Comparison of ENCODE assay signal across 1 cellular context in the genomic region with DNA sequence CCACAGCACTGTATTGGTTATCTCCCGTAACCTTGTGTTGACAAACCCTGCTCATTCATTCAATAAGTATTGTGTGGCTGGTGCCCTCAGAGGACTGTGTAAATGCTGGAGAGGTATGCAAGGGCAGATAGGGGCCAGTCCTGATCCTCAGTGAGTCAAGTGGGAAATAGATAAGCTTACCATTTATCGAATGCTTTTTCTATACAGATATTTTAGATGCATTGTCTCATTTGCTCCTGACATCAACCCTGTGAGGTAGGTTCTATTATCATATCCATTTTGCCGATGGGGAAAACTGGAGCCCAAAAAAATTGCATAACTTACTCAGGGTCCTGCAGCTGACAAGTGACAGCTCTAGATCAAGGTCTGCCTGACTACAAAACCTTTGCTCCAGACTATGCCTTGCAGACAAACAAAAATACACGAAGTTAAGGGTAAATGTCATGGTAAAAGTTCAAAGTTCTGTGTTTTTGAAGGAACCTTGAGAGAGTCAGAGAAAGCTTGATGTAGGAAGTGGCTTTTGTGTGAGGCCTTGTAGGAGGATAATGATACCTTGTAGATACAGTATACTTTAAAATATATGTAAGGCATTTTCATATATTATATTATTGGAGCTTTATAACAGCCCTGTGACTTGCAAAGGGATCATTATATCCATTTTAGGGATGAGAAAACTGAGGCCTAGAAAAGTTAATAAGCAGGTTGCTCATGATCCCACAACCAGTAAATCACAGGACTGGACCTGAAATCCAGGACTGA.
TF ChIP-seq lines count a peak whose summit lies in the region.

No MANE protein-coding gene starts in this region.

TF ChIP-seq in HepG2, 621 proteins besides CTCF, POLR2A, EP300 and RAD21 (continued from another document):
- TF ChIP-seq, protein P1, sequence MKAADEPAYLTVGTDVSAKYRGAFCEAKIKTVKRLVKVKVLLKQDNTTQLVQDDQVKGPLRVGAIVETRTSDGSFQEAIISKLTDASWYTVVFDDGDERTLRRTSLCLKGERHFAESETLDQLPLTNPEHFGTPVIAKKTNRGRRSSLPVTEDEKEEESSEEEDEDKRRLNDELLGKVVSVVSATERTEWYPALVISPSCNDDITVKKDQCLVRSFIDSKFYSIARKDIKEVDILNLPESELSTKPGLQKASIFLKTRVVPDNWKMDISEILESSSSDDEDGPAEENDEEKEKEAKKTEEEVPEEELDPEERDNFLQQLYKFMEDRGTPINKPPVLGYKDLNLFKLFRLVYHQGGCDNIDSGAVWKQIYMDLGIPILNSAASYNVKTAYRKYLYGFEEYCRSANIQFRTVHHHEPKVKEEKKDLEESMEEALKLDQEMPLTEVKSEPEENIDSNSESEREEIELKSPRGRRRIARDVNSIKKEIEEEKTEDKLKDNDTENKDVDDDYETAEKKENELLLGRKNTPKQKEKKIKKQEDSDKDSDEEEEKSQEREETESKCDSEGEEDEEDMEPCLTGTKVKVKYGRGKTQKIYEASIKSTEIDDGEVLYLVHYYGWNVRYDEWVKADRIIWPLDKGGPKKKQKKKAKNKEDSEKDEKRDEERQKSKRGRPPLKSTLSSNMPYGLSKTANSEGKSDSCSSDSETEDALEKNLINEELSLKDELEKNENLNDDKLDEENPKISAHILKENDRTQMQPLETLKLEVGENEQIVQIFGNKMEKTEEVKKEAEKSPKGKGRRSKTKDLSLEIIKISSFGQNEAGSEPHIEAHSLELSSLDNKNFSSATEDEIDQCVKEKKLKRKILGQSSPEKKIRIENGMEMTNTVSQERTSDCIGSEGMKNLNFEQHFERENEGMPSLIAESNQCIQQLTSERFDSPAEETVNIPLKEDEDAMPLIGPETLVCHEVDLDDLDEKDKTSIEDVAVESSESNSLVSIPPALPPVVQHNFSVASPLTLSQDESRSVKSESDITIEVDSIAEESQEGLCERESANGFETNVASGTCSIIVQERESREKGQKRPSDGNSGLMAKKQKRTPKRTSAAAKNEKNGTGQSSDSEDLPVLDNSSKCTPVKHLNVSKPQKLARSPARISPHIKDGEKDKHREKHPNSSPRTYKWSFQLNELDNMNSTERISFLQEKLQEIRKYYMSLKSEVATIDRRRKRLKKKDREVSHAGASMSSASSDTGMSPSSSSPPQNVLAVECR (CRISPR knock-in tag; IDR thresholded peaks at IDR 0.05; ENCODE audit: borderline replicate concordance): peak; percentile 53; the same call in 1 of the 2 replicates
- TF ChIP-seq, protein P2, sequence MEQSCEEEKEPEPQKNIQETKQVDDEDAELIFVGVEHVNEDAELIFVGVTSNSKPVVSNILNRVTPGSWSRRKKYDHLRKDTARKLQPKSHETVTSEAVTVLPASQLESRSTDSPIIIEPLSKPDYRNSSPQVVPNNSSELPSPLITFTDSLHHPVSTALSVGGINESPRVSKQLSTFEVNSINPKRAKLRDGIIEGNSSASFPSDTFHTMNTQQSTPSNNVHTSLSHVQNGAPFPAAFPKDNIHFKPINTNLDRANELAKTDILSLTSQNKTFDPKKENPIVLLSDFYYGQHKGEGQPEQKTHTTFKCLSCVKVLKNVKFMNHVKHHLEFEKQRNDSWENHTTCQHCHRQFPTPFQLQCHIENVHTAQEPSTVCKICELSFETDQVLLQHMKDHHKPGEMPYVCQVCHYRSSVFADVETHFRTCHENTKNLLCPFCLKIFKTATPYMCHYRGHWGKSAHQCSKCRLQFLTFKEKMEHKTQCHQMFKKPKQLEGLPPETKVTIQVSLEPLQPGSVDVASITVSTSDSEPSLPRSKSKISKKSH (CRISPR knock-in tag; IDR thresholded peaks at IDR 0.05; ENCODE audit: borderline replicate concordance): no peak
- TF ChIP-seq TGIF2 (CRISPR knock-in tag; IDR thresholded peaks at IDR 0.05) (no peak), SOX5 (CRISPR knock-in tag; IDR thresholded peaks at IDR 0.05; ENCODE audit: borderline replicate concordance) (peak; percentile 49; the same call in 1 of the 2 replicates)
